Comparison of ENCODE assay signal across 8 cellular contexts in the genomic region with DNA sequence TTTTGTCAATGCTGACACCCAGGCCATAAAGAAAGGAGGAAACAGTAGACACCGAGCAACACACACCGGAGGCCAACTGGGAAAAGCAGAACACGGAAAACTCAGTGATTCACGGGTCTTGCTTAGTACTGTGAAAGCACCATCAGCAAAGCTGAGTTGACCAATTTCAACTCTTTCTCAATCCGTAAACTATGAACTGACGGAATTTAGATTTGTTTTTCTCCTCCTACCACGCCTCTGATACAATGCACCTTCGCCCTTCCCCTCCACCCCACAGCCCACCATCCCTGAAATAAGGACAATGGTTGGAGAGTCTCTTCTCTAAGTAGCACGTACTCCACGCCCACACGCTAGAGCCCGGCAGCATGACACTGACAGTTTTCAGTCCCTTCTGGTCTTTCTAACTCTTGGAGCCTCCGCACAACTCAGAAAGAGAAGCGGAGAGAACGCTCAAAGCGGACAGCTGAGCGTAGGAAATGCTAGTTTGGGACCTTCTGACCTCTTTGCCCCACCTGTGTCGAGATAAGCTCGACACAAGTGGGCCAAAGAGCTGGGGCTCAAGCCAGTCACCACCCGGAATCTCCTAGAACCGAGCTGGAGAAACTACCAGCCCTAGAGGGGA. TPM values are rescaled to one million over a fixed set of nuclear protein-coding genes. Genes with fewer than 3 reads are reported as not detected.
DNase-seq lines count a peak whose midpoint lies in the region; ATAC-seq, FAIRE-seq and TF ChIP-seq lines count a peak whose summit lies in the region.

No MANE protein-coding gene starts in this region.

- WGBS in H1 (ENCODE audit: extremely low coverage in 1 of 2, insufficient coverage in 1 of 2, insufficient read length in 1 of 2, insufficient replicate concordance in 2 of 2, low coverage in 1 of 2, low lambda C conversion rate in 2 of 2, missing lambda C conversion rate in 1 of 2), 2 experiments: 8% methylated on average over 21 of the region's 21 CpGs; no CpG with 5 or more reads in 1 of the 2 experiments

- H3K4me3 ChIP-seq in AG04449 (ENCODE audit: low read depth, low read length) (peak overlapping the region; percentile 77), H1 (ENCODE audit: extremely low read depth in 1 of 4, insufficient read depth in 2 of 4, low read depth in 3 of 4, low read length in 4 of 4) (peak overlapping the region; percentile 60 to 89 (median 74))

- H3K79me2 ChIP-seq in H1 (ENCODE audit: control insufficient read depth in 1 of 2, insufficient read depth in 2 of 2, low read length in 2 of 2): peaks cover 0 to 17% of the 10 kb centered on the region in 2 experiments; a peak in 1 of 4 replicates

- H2BK15ac ChIP-seq in H1 (ENCODE audit: low read length): no peak overlapping the region

- no peaks in the 10 kb centered on the region for H3K36me3 ChIP-seq in H1 (ENCODE audit: control insufficient read depth in 2 of 4, insufficient read depth in 4 of 4, low read length in 3 of 4)

- no peak overlapping the region for H3K23ac ChIP-seq in H1 (ENCODE audit: insufficient read length)

- POLR2A ChIA-PET in AG04449 (lab: Yijun Ruan, JAX) (interaction anchor here (1.3 kb wide), 1 partner anchor 11 kb away, joined by 3 read pairs; no protein-coding TSS in a partner anchor), H1 (lab: Charles Lee; ENCODE audit: partially characterized antibody) (interaction anchor here (0.9 to 1.0 kb wide), 2 partner anchors 8 to 12 kb away, joined by 3 to 6 read pairs; no protein-coding TSS in a partner anchor)

- H3K79me1 ChIP-seq in H1 (ENCODE audit: low read depth, low read length): no peaks in the 10 kb centered on the region

- H3K27me3 ChIP-seq in H1 (replicated peaks in 1 of 4; ENCODE audit: control insufficient read depth in 3 of 4, extremely low read depth in 1 of 4, insufficient read depth in 3 of 4, low read length in 3 of 4): peaks cover 0 to 9% (median 5%) of the 10 kb centered on the region in 4 experiments; a peak in 5 of 7 replicates

- no peak for TF ChIP-seq CTCF in AG04449 (IDR thresholded peaks at IDR 0.05; ENCODE audit: insufficient read depth, low read length, missing control alignments)
- TF ChIP-seq CTCF in H1 (IDR thresholded peaks at IDR 0.05; ENCODE audit: control extremely low read depth in 1 of 3, insufficient read depth in 1 of 3, low read depth in 1 of 3, low read length in 3 of 3): no peak

- H3K14ac ChIP-seq in H1 (ENCODE audit: insufficient read length): no peak overlapping the region

- no peak overlapping the region for H3K4ac ChIP-seq in H1 (replicated peaks; ENCODE audit: insufficient read length, low read depth, low read length)

- H3K4me2 ChIP-seq in H1 (ENCODE audit: insufficient read depth in 1 of 2, low read depth in 2 of 2, low read length in 2 of 2): peak overlapping the region; percentile 78 to 95

- DNase-seq in AG04449 (ENCODE audit: low read depth, low spot score): no peak
- peak; percentile 51 for DNase-seq in NCI-H2227 treated with DMSO at 0.1 percent for 48 hours (lab: John Stamatoyannopoulos, UW)
- peak; percentile 28 for DNase-seq in activated CD4-positive, alpha-beta T cell treated with anti-CD3 and anti-CD28 coated beads, Interleukin-2, amount 50 U/mL, for 1 hour
- no peak for DNase-seq in H1 (ENCODE audit: low read depth in 1 of 2, low spot score in 2 of 2)
- peak; percentile 55 for DNase-seq in midbrain (lab: John Stamatoyannopoulos, UW)
- DNase-seq in stimulated activated CD8-positive, alpha-beta memory T cell treated with anti-CD3 and anti-CD28 coated beads, Interleukin-4, amount 100 ng/mL, for 24 hours (ENCODE audit: low read depth): peak; percentile 51

- H2BK20ac ChIP-seq in H1 (ENCODE audit: low read length): no peak overlapping the region

- no peak overlapping the region for H3K27ac ChIP-seq in H1 (ENCODE audit: low read depth, low read length)

- no peaks in the 10 kb centered on the region for H4K20me1 ChIP-seq in H1 (replicated peaks in 1 of 2; ENCODE audit: control insufficient read depth in 1 of 2, insufficient read depth in 2 of 2, low read length in 2 of 2)

- TF ChIP-seq RAD21 in H1 (IDR thresholded peaks at IDR 0.05 in 1 of 2, conservative IDR thresholded peaks at IDR 0.05 in 1 of 2; ENCODE audit: low read depth in 2 of 2, low read length in 2 of 2): no peak

- H3K9ac ChIP-seq in H1 (replicated peaks in 1 of 4; ENCODE audit: extremely low read depth in 1 of 4, low read depth in 3 of 4, low read length in 3 of 4): peak overlapping the region; percentile 37 to 81 (median 49)

- H3K18ac ChIP-seq in H1 (ENCODE audit: extremely low read depth, low read length): no peak overlapping the region; the same call in 1 of the 2 replicates

- H3K23me2 ChIP-seq in H1 (ENCODE audit: low read depth, low read length): peaks cover 11% of the 10 kb centered on the region

- TF ChIP-seq POLR2A in H1 (IDR thresholded peaks at IDR 0.05; ENCODE audit: control extremely low read depth in 1 of 2, low read depth in 2 of 2, low read length in 2 of 2): no peak

- no peak overlapping the region for H2BK5ac ChIP-seq in H1 (ENCODE audit: low read depth, low read length)

- no peak for FAIRE-seq in H1 (lab: Jason Lieb, UNC)

- no peak overlapping the region for H2BK120ac ChIP-seq in H1 (replicated peaks; ENCODE audit: low read depth, low read length)

- H2BK12ac ChIP-seq in H1 (ENCODE audit: low read depth, low read length): peak overlapping the region; percentile 31; the same call in 1 of the 2 replicates

- peak overlapping the region; percentile 73 for H2AFZ ChIP-seq in H1 (ENCODE audit: low read length)

- H4K8ac ChIP-seq in H1 (ENCODE audit: extremely low read depth, insufficient read depth, low read length): 0 out of 2 replicates have a peak overlapping the region, but pooled peaks have one; percentile 37

- H3K4me1 ChIP-seq in H1 (replicated peaks in 1 of 4; ENCODE audit: control insufficient read depth in 3 of 4, insufficient read depth in 4 of 4, low read length in 3 of 4): peaks cover 0 to 10% (median 5%) of the 10 kb centered on the region in 4 experiments; a peak in 5 of 7 replicates

- ATAC-seq in GM18861 (IDR thresholded peaks at IDR 0.05; ENCODE audit: unreplicated experiment) (peak; percentile 35), HG03066 (IDR thresholded peaks at IDR 0.05; ENCODE audit: low read depth, unreplicated experiment) (peak; percentile 57)

- no peak overlapping the region for H4K5ac ChIP-seq in H1 (ENCODE audit: insufficient read length, low read depth, low read length)

- CTCF ChIA-PET in AG04449 (lab: Yijun Ruan, JAX) (interaction anchor here (0.6 to 1.2 kb wide), 4 partner anchors 79 to 312 kb away, joined by 3 to 4 read pairs (median 3); no protein-coding TSS in a partner anchor), H1 (lab: Charles Lee; ENCODE audit: partially characterized antibody) (interaction anchor here (0.8 to 2.3 kb wide), 7 partner anchors 16 to 553 kb away, joined by 3 to 12 read pairs (median 4); no protein-coding TSS in a partner anchor)

- H4K91ac ChIP-seq in H1 (replicated peaks; ENCODE audit: insufficient read length, low read length): no peak overlapping the region

- H3K56ac ChIP-seq in H1 (replicated peaks; ENCODE audit: insufficient read length, low read depth, low read length): no peak overlapping the region

- TF ChIP-seq EP300 in H1 (IDR thresholded peaks at IDR 0.05; ENCODE audit: borderline replicate concordance in 1 of 2, low read depth in 2 of 2, low read length in 2 of 2): no peak

- no peak overlapping the region for H2AK5ac ChIP-seq in H1 (ENCODE audit: low read depth, low read length)

- no peaks in the 10 kb centered on the region for H3K9me3 ChIP-seq in H1 (ENCODE audit: insufficient read depth in 2 of 2, low read depth in 1 of 2, low read length in 1 of 2)

TF ChIP-seq in H1, 55 proteins besides CTCF, POLR2A, EP300 and RAD21:
- TF ChIP-seq EZH2 (IDR thresholded peaks at IDR 0.05; ENCODE audit: low read depth, low read length, severe bottlenecking) (no peak), POLR2AphosphoS5 (IDR thresholded peaks at IDR 0.05; ENCODE audit: low read depth, low read length) (no peak), SAP30 (IDR thresholded peaks at IDR 0.05; ENCODE audit: insufficient read depth, insufficient replicate concordance, low read length) (peak; percentile 80), NRF1 (IDR thresholded peaks at IDR 0.05; ENCODE audit: low read depth, low read length) (no peak)
- TF ChIP-seq, protein P1, sequence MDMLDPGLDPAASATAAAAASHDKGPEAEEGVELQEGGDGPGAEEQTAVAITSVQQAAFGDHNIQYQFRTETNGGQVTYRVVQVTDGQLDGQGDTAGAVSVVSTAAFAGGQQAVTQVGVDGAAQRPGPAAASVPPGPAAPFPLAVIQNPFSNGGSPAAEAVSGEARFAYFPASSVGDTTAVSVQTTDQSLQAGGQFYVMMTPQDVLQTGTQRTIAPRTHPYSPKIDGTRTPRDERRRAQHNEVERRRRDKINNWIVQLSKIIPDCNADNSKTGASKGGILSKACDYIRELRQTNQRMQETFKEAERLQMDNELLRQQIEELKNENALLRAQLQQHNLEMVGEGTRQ (IDR thresholded peaks at IDR 0.05; ENCODE audit: low read length): no peak

RNA-seq across cellular contexts. Expression of a gene that starts 0.7 kb away (rescaled TPM):
- total RNA-seq in H1 (2021; fragmentation: NEBNext Ultra II Directional; extraction: Animal tissue kit (Norgen Biotek cat#: 25700)): 10.3 and 11.8 TPM in 2 replicates
- polyA plus RNA-seq in H1 (2011; rRNA removed): 2.2 and 3.1 TPM in 2 replicates
- 4.3 TPM for polyA plus RNA-seq in H1 (2011; cell fraction: cytosol; rRNA removed)
- 2.1 TPM for polyA plus RNA-seq in H1 (2011; cell fraction: nucleus; rRNA removed)
- polyA plus RNA-seq in H1 (2012, experiment 1 of 2): 2.7 to 4.8 TPM (median 3.4 TPM) in 4 replicates
- polyA plus RNA-seq in H1 (2012, experiment 2 of 2): 0.17 TPM
- polyA plus RNA-seq in H1 (2013, experiment 1 of 2): 5.4 TPM
- 6.8 TPM for polyA plus RNA-seq in H1 (2013, experiment 2 of 2)
- polyA minus RNA-seq in H1 (2011; rRNA and poly(A)+ RNA removed): 8.5 and 13.8 TPM in 2 replicates
- 8.1 TPM for polyA minus RNA-seq in H1 (2011; cell fraction: cytosol; rRNA and poly(A)+ RNA removed)
- 13.6 TPM for polyA minus RNA-seq in H1 (2011; cell fraction: nucleus; rRNA and poly(A)+ RNA removed)

Comparison
In these comparisons a context has a peak if more than half of its experiments do, and no peak if none do; other contexts are left out.
1. DNase-seq: peak in NCI-H2227 treated with DMSO at 0.1 percent for 48 hours (single experiment), activated CD4-positive, alpha-beta T cell treated with anti-CD3 and anti-CD28 coated beads, Interleukin-2, amount 50 U/mL, for 1 hour (single experiment), midbrain (single experiment) and stimulated activated CD8-positive, alpha-beta memory T cell treated with anti-CD3 and anti-CD28 coated beads, Interleukin-4, amount 100 ng/mL, for 24 hours (single experiment); none in AG04449 (single experiment) and H1 (0 of 2).